9 cellular contexts compared by ENCODE assay signal in genomic region chr11:64360403-64360980, GRCh38. TPM values are rescaled to one million over a fixed set of nuclear protein-coding genes. Genes with fewer than 3 reads are reported as not detected.
A peak's percentile ranks its signal among the peaks of the same experiment; 100 is the strongest.
DNase-seq lines count a peak whose midpoint lies in the region; ATAC-seq and TF ChIP-seq lines count a peak whose summit lies in the region.
"Had no signal": no experiment of that assay in that cellular context is flagged by ENCODE, and none has a peak within 500 bp of the region (broad histone marks: within the 10 kb centered on the region; RNA-seq: fewer than 3 reads in every experiment).

No MANE protein-coding gene starts in this region.

- H3K4me3 ChIP-seq in GM12875 (ENCODE audit: low read depth, low read length): peak overlapping the region; percentile 89

- POLR2A ChIA-PET in activated B cell treated with CpG ODN at 0.5 μM for 24 hours (lab: Charles Lee): interaction anchor here (0.6 to 2.8 kb wide), 4 partner anchors 18 to 56 kb away, joined by 3 to 19 read pairs (median 4); partner anchors contain the start of genes PRDX5 and TRMT112

- TF ChIP-seq CTCF in GM12875 (IDR thresholded peaks at IDR 0.05; ENCODE audit: borderline replicate concordance, insufficient read depth, low read depth, low read length): no peak
- no peak for TF ChIP-seq CTCF in activated B cell treated with CpG ODN at 0.5 μM for 24 hours (IDR thresholded peaks at IDR 0.05)

- H3K27me3 ChIP-seq in layer of hippocampus (ENCODE audit: control insufficient read depth, insufficient read depth, low read length): no peaks in the 10 kb centered on the region

- no peaks in the 10 kb centered on the region for H3K27me3 Mint-ChIP-seq in activated B cell treated with CpG ODN at 0.5 μM for 24 hours

- H3K9me3 Mint-ChIP-seq in activated B cell treated with CpG ODN at 0.5 μM for 24 hours: no peaks in the 10 kb centered on the region

- intact Hi-C loops in activated B cell treated with CpG ODN at 0.5 μM for 24 hours (cut with micrococcal nuclease): loop anchor here (5.0 kb wide), 1 partner anchor 292 kb away; no protein-coding TSS in a partner anchor

- ATAC-seq in activated B cell treated with CpG ODN at 0.5 μM for 24 hours (ENCODE audit: low read depth) (no peak), HG02973 (IDR thresholded peaks at IDR 0.05; ENCODE audit: unreplicated experiment) (no peak)

- H3K27ac Mint-ChIP-seq in activated B cell treated with CpG ODN at 0.5 μM for 24 hours: no peak overlapping the region

- DNase-seq in 8988T: peak; percentile 29
- DNase-seq in activated B cell treated with CpG ODN at 0.5 μM for 24 hours: no peak
- DNase-seq in C1 segment of cervical spinal cord (lab: John Stamatoyannopoulos, UW): no peak
- no peak for DNase-seq in NCI-H2171 (lab: John Stamatoyannopoulos, UW)
- no peak for DNase-seq in GM19238 (ENCODE audit: insufficient read length, low spot score)
- DNase-seq: NCI-H187 treated with DMSO at 0.1 percent for 48 hours had no signal

- peak overlapping the region; percentile 38 for H3K27ac ChIP-seq in layer of hippocampus (ENCODE audit: low read depth, low read length)

- CTCF ChIA-PET in activated B cell treated with CpG ODN at 0.5 μM for 24 hours (lab: Charles Lee): interaction anchor here (1.0 to 2.2 kb wide), 5 partner anchors 19 to 382 kb away, joined by 3 to 12 read pairs (median 6); partner anchors contain the start of genes CCDC88B, PRDX5 and TRMT112

- H3K4me3 Mint-ChIP-seq in activated B cell treated with CpG ODN at 0.5 μM for 24 hours: peak overlapping the region; percentile 82

- peaks cover 46% of the 10 kb centered on the region for H3K36me3 Mint-ChIP-seq in activated B cell treated with CpG ODN at 0.5 μM for 24 hours (ENCODE audit: low read depth)

- peaks cover 45% of the 10 kb centered on the region for H3K4me1 Mint-ChIP-seq in activated B cell treated with CpG ODN at 0.5 μM for 24 hours

RNA-seq across cellular contexts. Expression of gene RPS6KA4, which starts 1.5 kb away (rescaled TPM):
- 18.0 and 22.6 TPM in 2 replicates for total RNA-seq in activated B cell treated with CpG ODN at 0.5 μM for 24 hours

RNA-seq across cellular contexts. Expression of gene CCDC88B, which starts 20.5 kb away (rescaled TPM):
- total RNA-seq in activated B cell treated with CpG ODN at 0.5 μM for 24 hours: 180 and 201 TPM in 2 replicates

RNA-seq across cellular contexts. Expression of gene PRDX5, which starts 42.6 kb away (rescaled TPM):
- total RNA-seq in activated B cell treated with CpG ODN at 0.5 μM for 24 hours: 73.6 and 85.8 TPM in 2 replicates

RNA-seq across cellular contexts. Expression of gene TRMT112, which starts 43.1 kb away (rescaled TPM):
- 156 and 175 TPM in 2 replicates for total RNA-seq in activated B cell treated with CpG ODN at 0.5 μM for 24 hours

RNA-seq across cellular contexts. Expression of gene ESRRA, which starts 55.2 kb away (rescaled TPM):
- 44.8 and 48.3 TPM in 2 replicates for total RNA-seq in activated B cell treated with CpG ODN at 0.5 μM for 24 hours
